Comparison of ENCODE assay signal across 1 cellular context in the genomic region with DNA sequence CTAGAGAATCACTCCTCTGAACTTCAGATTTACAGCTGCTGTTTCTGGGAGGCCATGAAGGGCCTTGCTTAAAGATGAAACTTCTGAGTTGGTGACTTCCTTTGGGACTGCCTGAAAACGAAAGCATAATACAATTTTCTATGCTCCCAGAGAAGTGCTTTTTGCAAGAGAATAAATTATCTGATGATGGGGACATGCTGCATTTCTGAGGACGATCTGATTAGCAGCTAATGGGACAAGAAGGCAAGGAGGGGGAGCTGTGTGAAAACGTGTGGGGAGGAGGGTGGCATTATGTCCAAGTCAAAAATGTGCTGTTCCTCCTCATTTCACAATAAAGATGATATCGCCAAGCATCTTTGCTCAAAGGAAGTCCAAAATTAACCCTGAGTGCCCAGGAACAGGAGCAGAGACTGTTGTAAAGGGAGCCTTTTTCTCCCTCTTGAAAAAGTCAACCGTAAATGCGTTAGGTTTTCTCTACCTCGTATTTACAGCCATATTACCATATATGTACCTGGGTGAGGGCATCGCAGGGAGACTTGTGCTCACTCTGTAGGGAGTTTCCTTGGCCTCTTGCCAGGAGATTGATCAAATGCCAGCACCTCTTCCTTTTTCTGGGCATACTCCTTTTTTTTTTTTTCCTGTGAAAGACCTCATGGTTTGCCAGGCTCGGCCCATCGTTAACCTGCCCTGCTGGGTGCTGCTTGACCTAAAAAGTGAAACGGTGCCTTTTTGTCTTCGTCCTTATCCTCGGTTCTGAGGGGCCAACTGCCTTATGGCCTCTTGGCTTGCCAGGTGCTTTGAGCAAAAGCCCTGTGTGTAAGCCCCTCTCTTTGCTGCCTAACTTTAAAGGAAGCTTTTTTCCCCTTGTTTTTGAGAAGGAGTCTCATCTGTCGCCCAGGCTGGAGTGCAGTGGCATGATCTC.
TF ChIP-seq lines count a peak whose summit lies in the region.

No MANE protein-coding gene starts in this region.

TF ChIP-seq in HepG2, 621 proteins besides CTCF, POLR2A, EP300 and RAD21:
- TF ChIP-seq ZNF773 (CRISPR knock-in tag; IDR thresholded peaks at IDR 0.05; ENCODE audit: borderline replicate concordance) = no peak
